ENCODE assay signal across 13 cellular contexts in the genomic region with DNA sequence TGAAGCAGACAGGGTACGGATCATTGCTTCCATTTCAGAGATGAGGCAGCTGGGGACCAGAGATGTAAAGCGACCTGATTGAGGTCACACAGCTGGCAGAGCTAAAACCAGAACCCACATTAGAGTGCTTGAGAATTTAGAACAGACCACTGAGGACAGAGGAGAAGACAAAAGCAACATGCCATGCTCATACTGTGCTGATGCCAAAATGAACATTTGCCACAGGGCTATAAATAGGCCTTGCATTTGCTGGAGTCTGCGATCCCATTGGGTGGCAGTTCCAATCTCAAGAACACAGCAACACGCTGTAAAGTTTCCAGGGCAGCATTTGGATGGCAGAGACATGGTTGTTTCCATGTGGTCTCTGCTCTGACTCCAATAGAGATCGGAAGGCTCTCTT.
"Had no signal": no experiment of that assay in that cellular context is flagged by ENCODE, and none has a peak within 500 bp of the region (broad histone marks: within the 10 kb centered on the region; RNA-seq: fewer than 3 reads in every experiment).

No MANE protein-coding gene starts in this region.

- DNase-seq: activated CD4-positive, alpha-beta memory T cell treated with anti-CD3 and anti-CD28 coated beads, Interleukin-2, amount 10 ng/mL, durations not matched to agents 7 days and 5 days; activated CD4-positive, alpha-beta T cell treated with anti-CD3 and anti-CD28 coated beads for 4 hours; activated naive CD4-positive, alpha-beta T cell treated with anti-CD3 and anti-CD28 coated beads, Interleukin-2, amount 10 ng/mL, durations not matched to agents 7 days and 5 days; activated T-cell treated with anti-CD3 and anti-CD28 coated beads, Interleukin-2, amount 50 U/mL, for 24 hours; cortex of kidney; effector memory CD4-positive, alpha-beta T cell; foreskin keratinocyte; left colon; midbrain; naive thymus-derived CD8-positive, alpha-beta T cell; stimulated activated CD4-positive, alpha-beta T cell treated with anti-CD3 and anti-CD28 coated beads, Interleukin-4, amount 100 ng/mL, for 1 hour; stimulated activated naive B cell treated with anti-CD40 and anti-IgM and Interleukin-4, amounts not matched to agents 10 μg/mL and 1 μg/mL and 100 μg/mL, for 72 hours; T-helper 17 cell had no signal
